In genomic region chrX:134443461-134443860, GRCh38 we compare ENCODE assay signal across 18 cellular contexts.
DNase-seq lines count a peak whose midpoint lies in the region; ATAC-seq and TF ChIP-seq lines count a peak whose summit lies in the region.
"Had no signal": no experiment of that assay in that cellular context is flagged by ENCODE, and none has a peak within 500 bp of the region (broad histone marks: within the 10 kb centered on the region; RNA-seq: fewer than 3 reads in every experiment).

No MANE protein-coding gene starts in this region.

- H3K36me3 ChIP-seq in SU-DHL-6 (ENCODE audit: low read length): no peaks in the 10 kb centered on the region
- H3K36me3 ChIP-seq: Peyer's patch had no signal

- no peaks in the 10 kb centered on the region for H3K9me3 ChIP-seq in SU-DHL-6 (ENCODE audit: insufficient read depth, low read length)
- H3K9me3 ChIP-seq: Peyer's patch had no signal

- no peaks in the 10 kb centered on the region for H3K27me3 ChIP-seq in SU-DHL-6 (ENCODE audit: low read length)
- H3K27me3 ChIP-seq: Peyer's patch had no signal

- H3K36me3 Mint-ChIP-seq in nephron (ENCODE audit: low read depth): no peaks in the 10 kb centered on the region
- H3K36me3 Mint-ChIP-seq: CD4-positive, CD25-positive, alpha-beta regulatory T cell had no signal

- no peak overlapping the region for H3K4me3 Mint-ChIP-seq in nephron
- H3K4me3 Mint-ChIP-seq: CD4-positive, CD25-positive, alpha-beta regulatory T cell had no signal

- H4K20me1 ChIP-seq in SU-DHL-6 (ENCODE audit: low read depth, low read length): no peaks in the 10 kb centered on the region

- H3K9me3 Mint-ChIP-seq in nephron: no peaks in the 10 kb centered on the region
- H3K9me3 Mint-ChIP-seq: CD4-positive, CD25-positive, alpha-beta regulatory T cell had no signal

- TF ChIP-seq CTCF in SU-DHL-6 (IDR thresholded peaks at IDR 0.05; ENCODE audit: insufficient read depth, low read length, poor library complexity, severe bottlenecking): no peak
- TF ChIP-seq CTCF in nephron (IDR thresholded peaks at IDR 0.05; ENCODE audit: unreplicated experiment in 3 of 3): no peak

- H2AFZ ChIP-seq in SU-DHL-6 (ENCODE audit: low read depth, low read length, severe bottlenecking): no peak overlapping the region

- no peaks in the 10 kb centered on the region for H3F3A ChIP-seq in SU-DHL-6 (ENCODE audit: insufficient read depth)

- H3K4me2 ChIP-seq in SU-DHL-6 (ENCODE audit: low read depth, low read length, poor library complexity, severe bottlenecking): no peak overlapping the region

- peak overlapping the region; percentile 56 for H3K27ac ChIP-seq in SU-DHL-6 (ENCODE audit: low read depth, low read length)
- H3K27ac ChIP-seq: Peyer's patch had no signal

- H3K9me2 ChIP-seq in SU-DHL-6 (replicated peaks; ENCODE audit: insufficient read depth, low read length): no peaks in the 10 kb centered on the region

- peak overlapping the region; percentile 79 to 89 (median 80) for H3K27ac Mint-ChIP-seq in nephron
- H3K27ac Mint-ChIP-seq: CD4-positive, CD25-positive, alpha-beta regulatory T cell had no signal

- ATAC-seq in GM21619 (IDR thresholded peaks at IDR 0.05; ENCODE audit: unreplicated experiment) (peak; percentile 15), GM19463 (IDR thresholded peaks at IDR 0.05; ENCODE audit: unreplicated experiment) (no peak), HG02759 (IDR thresholded peaks at IDR 0.05; ENCODE audit: unreplicated experiment) (no peak), GM18520 (IDR thresholded peaks at IDR 0.05; ENCODE audit: unreplicated experiment) (no peak)

- H3K4me3 ChIP-seq in SU-DHL-6 (ENCODE audit: insufficient read depth, low read length, poor library complexity, severe bottlenecking): no peak overlapping the region
- H3K4me3 ChIP-seq: Peyer's patch had no signal

- DNase-seq in NCI-H187 (lab: John Stamatoyannopoulos, UW): no peak
- DNase-seq: CD4-positive, CD25-positive, alpha-beta regulatory T cell; EL; GF-D8; NCI-H1092; NCI-H1436; NCI-H1930; NCI-H510A treated with DMSO at 0.1 percent for 48 hours; NCI-H774; NK-92 treated with Interleukin-12 subunit alpha and Interleukin-12 subunit beta, amount 100 ng/mL, for 24 hours; Peyer's patch; T-helper 1 cell had no signal

- H3K9ac ChIP-seq in SU-DHL-6 (ENCODE audit: low read length): no peak overlapping the region

- no peaks in the 10 kb centered on the region for H3K79me2 ChIP-seq in SU-DHL-6 (ENCODE audit: insufficient read depth, low read length)

- H3K27me3 Mint-ChIP-seq in nephron (ENCODE audit: low read depth): peaks cover 7% of the 10 kb centered on the region
- H3K27me3 Mint-ChIP-seq: CD4-positive, CD25-positive, alpha-beta regulatory T cell had no signal

- peaks cover 5% of the 10 kb centered on the region for H3K4me1 Mint-ChIP-seq in nephron
- H3K4me1 Mint-ChIP-seq: CD4-positive, CD25-positive, alpha-beta regulatory T cell had no signal
